16 cellular contexts compared by ENCODE assay signal in genomic region chr17:57512258-57512657, GRCh38.
"Had no signal": no experiment of that assay in that cellular context is flagged by ENCODE, and none has a peak within 500 bp of the region (broad histone marks: within the 10 kb centered on the region; RNA-seq: fewer than 3 reads in every experiment).

No MANE protein-coding gene starts in this region.

- H3K27me3 ChIP-seq: foreskin keratinocyte, heart left ventricle, vagina had no signal

- H3K36me3 Mint-ChIP-seq: naive B cell had no signal

- H3K4me3 ChIP-seq: heart left ventricle, vagina had no signal

- H3K27ac ChIP-seq: foreskin keratinocyte, heart left ventricle, vagina had no signal

- H3K36me3 ChIP-seq: heart left ventricle, vagina had no signal

- H3K4me3 Mint-ChIP-seq: activated B cell treated with CpG ODN at 0.5 μM for 24 hours; activated CD4-positive, alpha-beta T cell treated with anti-CD3 and anti-CD28 coated beads, Interleukin-2, amount 10 ng/mL, durations not matched to agents 24 days and 14 days; effector memory CD8-positive, alpha-beta T cell; naive B cell; stimulated activated memory B cell treated with anti-CD40 and anti-IgM and Interleukin-4, amounts not matched to agents 10 μg/mL and 1 μg/mL and 100 μg/mL, for 72 hours had no signal

- H3K9me3 Mint-ChIP-seq: activated B cell treated with CpG ODN at 0.5 μM for 24 hours; activated CD4-positive, alpha-beta T cell treated with anti-CD3 and anti-CD28 coated beads, Interleukin-2, amount 10 ng/mL, durations not matched to agents 24 days and 14 days; effector memory CD8-positive, alpha-beta T cell; naive B cell; stimulated activated memory B cell treated with anti-CD40 and anti-IgM and Interleukin-4, amounts not matched to agents 10 μg/mL and 1 μg/mL and 100 μg/mL, for 72 hours had no signal

- H3K27me3 Mint-ChIP-seq: activated B cell treated with CpG ODN at 0.5 μM for 24 hours; activated CD4-positive, alpha-beta T cell treated with anti-CD3 and anti-CD28 coated beads, Interleukin-2, amount 10 ng/mL, durations not matched to agents 24 days and 14 days; effector memory CD8-positive, alpha-beta T cell; naive B cell; stimulated activated memory B cell treated with anti-CD40 and anti-IgM and Interleukin-4, amounts not matched to agents 10 μg/mL and 1 μg/mL and 100 μg/mL, for 72 hours had no signal

- H3K9me3 ChIP-seq: heart left ventricle, vagina had no signal

- FAIRE-seq: bronchial epithelial cell had no signal

- H3K27ac Mint-ChIP-seq: activated B cell treated with CpG ODN at 0.5 μM for 24 hours; activated CD4-positive, alpha-beta T cell treated with anti-CD3 and anti-CD28 coated beads, Interleukin-2, amount 10 ng/mL, durations not matched to agents 24 days and 14 days; stimulated activated memory B cell treated with anti-CD40 and anti-IgM and Interleukin-4, amounts not matched to agents 10 μg/mL and 1 μg/mL and 100 μg/mL, for 72 hours had no signal

- DNase-seq: activated B cell treated with CpG ODN at 0.5 μM for 24 hours; activated CD4-positive, alpha-beta T cell treated with anti-CD3 and anti-CD28 coated beads, Interleukin-2, amount 10 ng/mL, durations not matched to agents 24 days and 14 days; activated CD8-positive, alpha-beta memory T cell treated with anti-CD3 and anti-CD28 coated beads for 24 hours; activated naive CD4-positive, alpha-beta T cell treated with Interleukin-2 at 50 U/mL for 16 hours; anterior cingulate cortex; dermis blood vessel endothelial cell; effector memory CD8-positive, alpha-beta T cell; foreskin keratinocyte; heart left ventricle; left cardiac atrium; naive B cell; retina; T-helper 2 cell had no signal
